Comparison of ENCODE assay signal across 8 cellular contexts in the genomic region with DNA sequence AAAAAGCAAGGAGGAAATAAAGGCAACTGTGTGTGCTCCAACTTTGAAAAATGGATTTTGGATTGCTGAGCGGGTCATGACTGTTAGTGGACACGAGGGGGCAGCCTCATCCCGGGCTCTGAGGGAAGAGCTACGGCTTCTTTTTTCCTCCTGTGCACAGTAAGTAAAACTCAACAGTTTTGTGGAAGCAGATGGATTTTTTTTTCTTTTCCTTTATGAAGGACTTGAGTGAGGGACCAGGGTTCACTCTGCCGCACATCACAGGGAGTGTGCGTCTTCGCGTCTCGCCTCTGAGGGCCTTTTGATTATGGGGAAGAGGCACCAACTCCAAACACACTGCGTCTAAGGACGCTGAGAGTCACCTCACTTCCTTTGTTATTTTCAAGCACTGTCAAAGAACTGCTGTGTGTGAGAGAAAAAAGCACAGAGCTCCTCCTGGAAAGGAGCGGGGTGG.
A peak's percentile ranks its signal among the peaks of the same experiment; 100 is the strongest.
DNase-seq lines count a peak whose midpoint lies in the region; ATAC-seq lines count a peak whose summit lies in the region.

No MANE protein-coding gene starts in this region.

- no peaks in the 10 kb centered on the region for H3K27me3 ChIP-seq in iPS-20b (ENCODE audit: insufficient read depth, low read length)
- H3K27me3 ChIP-seq in skeletal muscle tissue (ENCODE audit: control insufficient read depth in 3 of 3, insufficient read depth in 3 of 3, low read length in 3 of 3), result no peaks in the 10 kb centered on the region

- H3K9ac ChIP-seq in iPS-20b (ENCODE audit: low read depth, low read length) (peak overlapping the region; percentile 62), skeletal muscle tissue (ENCODE audit: low read depth in 1 of 3, low read length in 3 of 3) (peak overlapping the region in 1 of 3 donors; percentile 68)

- ATAC-seq in GM19438 (IDR thresholded peaks at IDR 0.05; ENCODE audit: low read depth, unreplicated experiment), result peak; percentile 69

- DNase-seq in DMS53 (lab: John Stamatoyannopoulos, UW), result peak; percentile 61
- peak; percentile 32 for DNase-seq in HT1080 (ENCODE audit: low read depth)
- peak; percentile 41 for DNase-seq in SKM-1 (lab: John Stamatoyannopoulos, UW; ENCODE audit: unreplicated experiment)
- peak; percentile 14 to 38 for DNase-seq in T47D (ENCODE audit: low read depth in 1 of 2, low spot score in 1 of 2)
- DNase-seq in GDM1 (lab: John Stamatoyannopoulos, UW), result no peak

- H3K27ac ChIP-seq in iPS-20b (ENCODE audit: low read length) (no peak overlapping the region), skeletal muscle tissue (ENCODE audit: low read depth, low read length) (no peak overlapping the region)

- H3K4me3 ChIP-seq in iPS-20b (ENCODE audit: low read length), result peak overlapping the region; percentile 69
- H3K4me3 ChIP-seq in skeletal muscle tissue (ENCODE audit: low read length in 3 of 3), result peak overlapping the region; percentile 39 to 66 (median 65)

- H3K9me3 ChIP-seq in iPS-20b (ENCODE audit: insufficient read depth, low read depth, low read length), result no peaks in the 10 kb centered on the region
- H3K9me3 ChIP-seq in skeletal muscle tissue (ENCODE audit: control insufficient read depth in 3 of 3, low read length in 3 of 3), result no peaks in the 10 kb centered on the region

- in situ Hi-C loops in T47D (cut with HindIII; ENCODE audit: low pct_unique_long_range_greater_than_20kb, low sequenced_read_pairs), result no loop called here

- H3K36me3 ChIP-seq in iPS-20b (ENCODE audit: insufficient read depth, low read depth, low read length), result no peaks in the 10 kb centered on the region
- H3K36me3 ChIP-seq in skeletal muscle tissue (ENCODE audit: control insufficient read depth in 3 of 3, insufficient read depth in 3 of 3, low read length in 3 of 3), result no peaks in the 10 kb centered on the region

- no peaks in the 10 kb centered on the region for H3K4me1 ChIP-seq in iPS-20b (ENCODE audit: insufficient read depth, low read length)
- peaks cover 0 to 4% (median 3%) of the 10 kb centered on the region in 3 donors for H3K4me1 ChIP-seq in skeletal muscle tissue (ENCODE audit: control insufficient read depth in 3 of 3, insufficient read depth in 3 of 3, low read length in 3 of 3)
